ENCODE assay signal across 19 cellular contexts in genomic region chr11:8267280-8267679, GRCh38. TPM values are rescaled to one million over a fixed set of nuclear protein-coding genes. Genes with fewer than 3 reads are reported as not detected.
DNase-seq lines count a peak whose midpoint lies in the region; ATAC-seq and TF ChIP-seq lines count a peak whose summit lies in the region.
"Had no signal": no experiment of that assay in that cellular context is flagged by ENCODE, and none has a peak within 500 bp of the region (broad histone marks: within the 10 kb centered on the region; RNA-seq: fewer than 3 reads in every experiment).

No MANE protein-coding gene starts in this region.

- H3K9me3 ChIP-seq in BLaER1: no peaks in the 10 kb centered on the region
- H3K9me3 ChIP-seq in CD4-positive, alpha-beta T cell (ENCODE audit: control insufficient read depth, low read length): no peaks in the 10 kb centered on the region
- H3K9me3 ChIP-seq in colonic mucosa: no peaks in the 10 kb centered on the region
- H3K9me3 ChIP-seq: psoas muscle, upper lobe of left lung had no signal

- H3K36me3 ChIP-seq in BLaER1 (no peaks in the 10 kb centered on the region), colonic mucosa (no peaks in the 10 kb centered on the region)
- H3K36me3 ChIP-seq: upper lobe of left lung had no signal

- peaks cover 82% of the 10 kb centered on the region for H3K27me3 Mint-ChIP-seq in CD4-positive, alpha-beta T cell
- H3K27me3 Mint-ChIP-seq in nephron progenitor cell (ENCODE audit: low read depth, poor library complexity): peaks cover 89% of the 10 kb centered on the region

- DNase-seq in CD4-positive, alpha-beta T cell: peak in 1 of 10 experiments; percentile 19
- DNase-seq in ecto neural progenitor cell (ENCODE audit: low spot score) (peak; percentile 49), nephron progenitor cell (no peak), colonic mucosa (no peak), MV-4-11 (lab: John Stamatoyannopoulos, UW) (no peak), 8988T (no peak)
- DNase-seq: C1 segment of cervical spinal cord; KBM-7; NCI-H524 treated with DMSO at 0.1 percent for 48 hours; psoas muscle; stimulated activated CD4-positive, alpha-beta T cell treated with anti-CD3 and anti-CD28 coated beads, Interleukin-12 subunit alpha, Interleukin-12 subunit beta, amount 100 ng/mL, for 4 hours; stimulated activated naive B cell treated with anti-CD40 and anti-IgM and Interleukin-4, amounts not matched to agents 10 μg/mL and 1 μg/mL and 100 μg/mL, for 72 hours had no signal

- H3K27ac ChIP-seq in BLaER1: no peak overlapping the region
- no peak overlapping the region for H3K27ac ChIP-seq in CD4-positive, alpha-beta T cell (ENCODE audit: low read depth, low read length)
- no peak overlapping the region for H3K27ac ChIP-seq in colonic mucosa
- H3K27ac ChIP-seq: HL-60, psoas muscle, upper lobe of left lung had no signal

- peak overlapping the region; percentile 90 for H3K4me2 ChIP-seq in BLaER1

- no peaks in the 10 kb centered on the region for H3K9me3 Mint-ChIP-seq in CD4-positive, alpha-beta T cell
- H3K9me3 Mint-ChIP-seq in nephron progenitor cell: no peaks in the 10 kb centered on the region
- H3K9me3 Mint-ChIP-seq: activated T-helper 2 cell treated with anti-CD3 and anti-CD28 coated beads, Interferon-gamma antibody, Interleukin-2, Interleukin-4, amounts not matched to agents 10 μg/mL and 5 μg/mL and 100 μg/mL, durations not matched to agents 14 hours and 24 hours and 36 hours; stimulated activated naive B cell treated with anti-CD40 and anti-IgM and Interleukin-4, amounts not matched to agents 10 μg/mL and 1 μg/mL and 100 μg/mL, for 72 hours had no signal

- no peak for ATAC-seq in CD4-positive, alpha-beta T cell (ENCODE audit: poor library complexity)
- ATAC-seq in HG03571 (IDR thresholded peaks at IDR 0.05; ENCODE audit: unreplicated experiment): no peak

- H3K27me3 ChIP-seq in BLaER1 (peaks cover 90% of the 10 kb centered on the region), colonic mucosa (peaks cover 56% of the 10 kb centered on the region)
- H3K27me3 ChIP-seq in CD4-positive, alpha-beta T cell (ENCODE audit: control insufficient read depth, insufficient read depth, low read length): peaks cover 84% of the 10 kb centered on the region

- peaks cover 11% of the 10 kb centered on the region for H3K4me1 Mint-ChIP-seq in CD4-positive, alpha-beta T cell (ENCODE audit: low read depth)
- peaks cover 15% of the 10 kb centered on the region for H3K4me1 Mint-ChIP-seq in nephron progenitor cell

- intact Hi-C loops in CD4-positive, alpha-beta T cell (cut with DNase I, micrococcal nuclease): no loop called here
- intact Hi-C loops in colonic mucosa (cut with DNase I): no loop called here

- H4K20me1 ChIP-seq in BLaER1: peaks cover 31% of the 10 kb centered on the region; the same call in 1 of the 2 replicates

- POLR2A ChIA-PET in CD4-positive, alpha-beta T cell (lab: Charles Lee): no interaction called here

- no peak for TF ChIP-seq CTCF in CD4-positive, alpha-beta T cell (IDR thresholded peaks at IDR 0.05)
- TF ChIP-seq CTCF in nephron progenitor cell (IDR thresholded peaks at IDR 0.05): no peak
- TF ChIP-seq CTCF in colonic mucosa (IDR thresholded peaks at IDR 0.05): no peak

- peaks cover 26% of the 10 kb centered on the region for H3K4me1 ChIP-seq in BLaER1
- H3K4me1 ChIP-seq in colonic mucosa: peaks cover 5% of the 10 kb centered on the region

- H3K9ac ChIP-seq in BLaER1 (no peak overlapping the region), colonic mucosa (ENCODE audit: low read depth in 2 of 2, low read length in 2 of 2) (no peak overlapping the region)

- CTCF ChIA-PET in CD4-positive, alpha-beta T cell (lab: Charles Lee): no interaction called here

- H3K27ac Mint-ChIP-seq in CD4-positive, alpha-beta T cell: no peak overlapping the region
- no peak overlapping the region for H3K27ac Mint-ChIP-seq in nephron progenitor cell
- H3K27ac Mint-ChIP-seq: activated T-helper 2 cell treated with anti-CD3 and anti-CD28 coated beads, Interferon-gamma antibody, Interleukin-2, Interleukin-4, amounts not matched to agents 10 μg/mL and 5 μg/mL and 100 μg/mL, durations not matched to agents 14 hours and 24 hours and 36 hours; stimulated activated naive B cell treated with anti-CD40 and anti-IgM and Interleukin-4, amounts not matched to agents 10 μg/mL and 1 μg/mL and 100 μg/mL, for 72 hours had no signal

- H3K4me3 Mint-ChIP-seq in CD4-positive, alpha-beta T cell: peak overlapping the region; percentile 25
- peak overlapping the region; percentile 60 for H3K4me3 Mint-ChIP-seq in nephron progenitor cell

- H3K36me3 Mint-ChIP-seq in CD4-positive, alpha-beta T cell (ENCODE audit: low read depth): no peaks in the 10 kb centered on the region
- no peaks in the 10 kb centered on the region for H3K36me3 Mint-ChIP-seq in nephron progenitor cell (ENCODE audit: low read depth)
- H3K36me3 Mint-ChIP-seq: stimulated activated naive B cell treated with anti-CD40 and anti-IgM and Interleukin-4, amounts not matched to agents 10 μg/mL and 1 μg/mL and 100 μg/mL, for 72 hours had no signal

- H3K4me3 ChIP-seq in BLaER1 (peak overlapping the region; percentile 67), colonic mucosa (no peak overlapping the region)

RNA-seq across cellular contexts. Expression of gene LMO1, which starts 3.6 kb away (rescaled TPM):
- not detected for total RNA-seq in CD4-positive, alpha-beta T cell
- total RNA-seq in colonic mucosa: not detected
- total RNA-seq: activated T-helper 2 cell treated with anti-CD3 and anti-CD28 coated beads, Interferon-gamma antibody, Interleukin-2, Interleukin-4, amounts not matched to agents 10 μg/mL and 5 μg/mL and 100 μg/mL, durations not matched to agents 14 hours and 24 hours and 36 hours; left lobe of liver; SK-MEL-5 had no signal
